Comparison of ENCODE assay signal across 8 cellular contexts in genomic region chr5:73596705-73597328, GRCh38.
DNase-seq lines count a peak whose midpoint lies in the region; ATAC-seq lines count a peak whose summit lies in the region.

No MANE protein-coding gene starts in this region.

- no peak overlapping the region for H3K27ac ChIP-seq in effector memory CD4-positive, alpha-beta T cell (ENCODE audit: insufficient read depth, low read length, poor library complexity, severe bottlenecking)

- ATAC-seq in GM18867 (IDR thresholded peaks at IDR 0.05; ENCODE audit: unreplicated experiment) (no peak), HG03457 (IDR thresholded peaks at IDR 0.05; ENCODE audit: unreplicated experiment) (no peak)

- H3K4me3 ChIP-seq in effector memory CD4-positive, alpha-beta T cell (ENCODE audit: insufficient read depth, low read depth, low read length, poor library complexity, severe bottlenecking): no peak overlapping the region

- no peaks in the 10 kb centered on the region for H3K36me3 ChIP-seq in effector memory CD4-positive, alpha-beta T cell (ENCODE audit: control insufficient read depth, insufficient read depth, low read length)

- H3K4me1 ChIP-seq in effector memory CD4-positive, alpha-beta T cell (ENCODE audit: control insufficient read depth, insufficient read depth, low read length, poor library complexity, severe bottlenecking): no peaks in the 10 kb centered on the region

- no peaks in the 10 kb centered on the region for H3K27me3 ChIP-seq in effector memory CD4-positive, alpha-beta T cell (replicated peaks; ENCODE audit: control insufficient read depth, insufficient read depth, low read length, poor library complexity, severe bottlenecking)

- no peaks in the 10 kb centered on the region for H3K9me3 ChIP-seq in effector memory CD4-positive, alpha-beta T cell (ENCODE audit: control insufficient read depth, low read length)

- peak; percentile 10 for DNase-seq in NCI-H1105 treated with DMSO at 0.1 percent for 48 hours (lab: John Stamatoyannopoulos, UW)
- DNase-seq in NCI-H1105 (lab: John Stamatoyannopoulos, UW): no peak
- DNase-seq in HuH-7 (ENCODE audit: low spot score): peak; percentile 17
- DNase-seq in SW480 (ENCODE audit: low spot score): peak; percentile 41
- DNase-seq in iris pigment epithelial cell (ENCODE audit: low read depth): peak; percentile 37
- no peak for DNase-seq in effector memory CD4-positive, alpha-beta T cell

Comparison
In these comparisons a context has a peak if more than half of its experiments do, and no peak if none do; other contexts are left out.
1. DNase-seq: peak in NCI-H1105 treated with DMSO at 0.1 percent for 48 hours (single experiment), HuH-7 (single experiment), SW480 (single experiment) and iris pigment epithelial cell (single experiment); none in NCI-H1105 (single experiment) and effector memory CD4-positive, alpha-beta T cell (0 of 3).